11 cellular contexts compared by ENCODE assay signal in genomic region chr10:111207525-111207924, GRCh38.
DNase-seq lines count a peak whose midpoint lies in the region; ATAC-seq and TF ChIP-seq lines count a peak whose summit lies in the region.
"Had no signal": no experiment of that assay in that cellular context is flagged by ENCODE, and none has a peak within 500 bp of the region (broad histone marks: within the 10 kb centered on the region; RNA-seq: fewer than 3 reads in every experiment).

No MANE protein-coding gene starts in this region.

- H3K36me3 ChIP-seq in mucosa of descending colon (ENCODE audit: low read depth) (no peaks in the 10 kb centered on the region), esophagus squamous epithelium (no peaks in the 10 kb centered on the region)
- H3K36me3 ChIP-seq: neutrophil had no signal

- peaks cover 8% of the 10 kb centered on the region for H3K4me1 Mint-ChIP-seq in WTC11

- no peak for TF ChIP-seq POLR2A in esophagus squamous epithelium (IDR thresholded peaks at IDR 0.05)

- no peaks in the 10 kb centered on the region for H3K36me3 Mint-ChIP-seq in WTC11

- CTCF ChIA-PET in WTC11 (lab: Charles Lee): interaction anchor here (1.4 to 3.2 kb wide), 3 partner anchors 14 to 131 kb away, joined by 5 to 43 read pairs (median 6); partner anchors contain the start of gene ADRA2A

- H3K4me1 ChIP-seq in mucosa of descending colon (ENCODE audit: low read depth) (no peaks in the 10 kb centered on the region), esophagus squamous epithelium (no peaks in the 10 kb centered on the region)

- no peak overlapping the region for H3K27ac ChIP-seq in esophagus squamous epithelium
- H3K27ac ChIP-seq: neutrophil had no signal

- DNase-seq in NAMALWA (ENCODE audit: low spot score) (peak; percentile 20), WTC11 (ENCODE audit: low spot score) (peak; percentile 42), mucosa of descending colon (peak; percentile 62 to 82 (median 80)), DMS 273 treated with DMSO at 0.1 percent for 48 hours (lab: John Stamatoyannopoulos, UW) (no peak), esophagus squamous epithelium (lab: John Stamatoyannopoulos, UW) (no peak)
- DNase-seq: NCI-H2081 had no signal

- WGBS in esophagus squamous epithelium, 2 donors: 57 to 83% methylated on average over 1 to 3 of the region's 5 CpGs

- H3K9me3 Mint-ChIP-seq in WTC11: no peaks in the 10 kb centered on the region

- H3K9me3 ChIP-seq in mucosa of descending colon: no peaks in the 10 kb centered on the region
- H3K9me3 ChIP-seq in esophagus squamous epithelium: no peaks in the 10 kb centered on the region
- H3K9me3 ChIP-seq: neutrophil had no signal

- TF ChIP-seq CTCF in GM12875 (IDR thresholded peaks at IDR 0.05; ENCODE audit: borderline replicate concordance, insufficient read depth, low read depth, low read length) (peak; percentile 19; the same call in 1 of the 2 replicates), WTC11 (IDR thresholded peaks at IDR 0.05) (0 out of 2 replicates have a peak, but pooled peaks have one; percentile 18), mucosa of descending colon (IDR thresholded peaks at IDR 0.05) (peak; percentile 17), esophagus squamous epithelium (IDR thresholded peaks at IDR 0.05) (peak in 1 of 6 experiments; percentile 42)

- intact Hi-C loops in mucosa of descending colon (cut with DNase I, micrococcal nuclease) (loop anchor here in 1 of 2 donors (5.0 kb wide), 1 partner anchor 130 kb away; the partner anchor contains the start of gene ADRA2A), esophagus squamous epithelium (cut with DNase I) (no loop called here)

- H3K27me3 Mint-ChIP-seq in WTC11 (ENCODE audit: low read depth): no peaks in the 10 kb centered on the region

- ATAC-seq in WTC11 (peak; percentile 44; the same call in 1 of the 2 replicates), mucosa of descending colon (peak; percentile 88), HG02571 (IDR thresholded peaks at IDR 0.05; ENCODE audit: unreplicated experiment) (no peak), GM21723 (IDR thresholded peaks at IDR 0.05; ENCODE audit: unreplicated experiment) (no peak)
- ATAC-seq: activated CD4-positive, CD25-positive, alpha-beta regulatory T cell treated with anti-CD3 and anti-CD28 coated beads, Interleukin-2, amount 50 U/mL, for 24 hours had no signal

- H3K27ac Mint-ChIP-seq in WTC11: no peak overlapping the region

- H3K27me3 ChIP-seq in esophagus squamous epithelium: no peaks in the 10 kb centered on the region

- no peak overlapping the region for H3K4me3 Mint-ChIP-seq in WTC11

- POLR2A ChIA-PET in WTC11 (lab: Charles Lee): interaction anchor here (0.6 kb wide), 1 partner anchor 98 kb away, joined by 3 read pairs; no protein-coding TSS in a partner anchor

- H3K4me3 ChIP-seq in GM12875 (ENCODE audit: low read depth, low read length): no peak overlapping the region
- no peak overlapping the region for H3K4me3 ChIP-seq in mucosa of descending colon
- no peak overlapping the region for H3K4me3 ChIP-seq in esophagus squamous epithelium

TF ChIP-seq in WTC11, 78 proteins besides CTCF, POLR2A, EP300 and RAD21:
- TF ChIP-seq SMAD4 (CRISPR knock-in tag; IDR thresholded peaks at IDR 0.05) (no peak), ZNF121 (CRISPR knock-in tag; IDR thresholded peaks at IDR 0.05) (no peak), ZNF396 (CRISPR knock-in tag; IDR thresholded peaks at IDR 0.05; ENCODE audit: borderline replicate concordance) (no peak), ATF1 (CRISPR knock-in tag; IDR thresholded peaks at IDR 0.05) (no peak)

Comparison
In these comparisons a context has a peak if more than half of its experiments do, and no peak if none do; other contexts are left out.
1. DNase-seq: peak in NAMALWA (single experiment), WTC11 (single experiment) and mucosa of descending colon (3 of 3); none in DMS 273 treated with DMSO at 0.1 percent for 48 hours (single experiment) and esophagus squamous epithelium (single experiment).
2. ATAC-seq: peak in WTC11 (single experiment) and mucosa of descending colon (single experiment); none in HG02571 (single experiment) and GM21723 (single experiment).